Comparison of ENCODE assay signal across 24 cellular contexts in genomic region chr10:29083096-29083495, GRCh38.
DNase-seq lines count a peak whose midpoint lies in the region; ATAC-seq, FAIRE-seq and TF ChIP-seq lines count a peak whose summit lies in the region.
"Had no signal": no experiment of that assay in that cellular context is flagged by ENCODE, and none has a peak within 500 bp of the region (broad histone marks: within the 10 kb centered on the region; RNA-seq: fewer than 3 reads in every experiment).

No MANE protein-coding gene starts in this region.

- H3K4me1 Mint-ChIP-seq in astrocyte (ENCODE audit: low read depth, unreplicated experiment): peaks cover 7% of the 10 kb centered on the region
- H3K4me1 Mint-ChIP-seq in progenitor cell of endocrine pancreas (ENCODE audit: low read depth): peaks cover 10% of the 10 kb centered on the region
- H3K4me1 Mint-ChIP-seq: activated naive CD8-positive, alpha-beta T cell treated with anti-CD3 and anti-CD28 coated beads, Interleukin-2, amount 50 U/mL, for 24 hours; naive thymus-derived CD8-positive, alpha-beta T cell; T-helper 17 cell had no signal

- H3K36me3 ChIP-seq in BLaER1 (no peaks in the 10 kb centered on the region), astrocyte (ENCODE audit: insufficient read depth, low read length) (no peaks in the 10 kb centered on the region)
- H3K36me3 ChIP-seq: prostate gland, SJSA1, WERI-Rb-1 had no signal

- H3K27me3 ChIP-seq in BLaER1 (no peaks in the 10 kb centered on the region), astrocyte (ENCODE audit: insufficient read depth, low read length) (no peaks in the 10 kb centered on the region)
- H3K27me3 ChIP-seq: hepatocyte, SJSA1 had no signal

- H2AFZ ChIP-seq in astrocyte (ENCODE audit: low read depth, low read length): peak overlapping the region; percentile 59
- H2AFZ ChIP-seq: hepatocyte had no signal

- H3K27ac ChIP-seq in BLaER1: no peak overlapping the region
- no peak overlapping the region for H3K27ac ChIP-seq in astrocyte (ENCODE audit: low read depth, low read length)
- H3K27ac ChIP-seq: C4-2B, hepatocyte, prostate gland, SJSA1, WERI-Rb-1 had no signal

- H3K9me3 ChIP-seq in BLaER1 (no peaks in the 10 kb centered on the region), astrocyte (ENCODE audit: insufficient read depth, low read depth, low read length) (no peaks in the 10 kb centered on the region)
- H3K9me3 ChIP-seq: prostate gland, SJSA1 had no signal

- peaks cover 13% of the 10 kb centered on the region for H3K4me1 ChIP-seq in BLaER1
- peaks cover 6% of the 10 kb centered on the region for H3K4me1 ChIP-seq in astrocyte (ENCODE audit: insufficient read depth, low read length)
- H3K4me1 ChIP-seq: prostate gland, SJSA1 had no signal

- H3K4me3 ChIP-seq in BLaER1 (no peak overlapping the region), astrocyte (ENCODE audit: insufficient read depth, low read depth, low read length) (no peak overlapping the region)
- H3K4me3 ChIP-seq: hepatocyte, lung, prostate gland, SJSA1 had no signal

- H3K9me3 Mint-ChIP-seq in astrocyte (ENCODE audit: unreplicated experiment): peaks cover 1% of the 10 kb centered on the region
- H3K9me3 Mint-ChIP-seq in progenitor cell of endocrine pancreas (ENCODE audit: low read depth): no peaks in the 10 kb centered on the region
- H3K9me3 Mint-ChIP-seq: activated naive CD8-positive, alpha-beta T cell treated with anti-CD3 and anti-CD28 coated beads, Interleukin-2, amount 50 U/mL, for 24 hours had no signal

- H3K27me3 Mint-ChIP-seq in astrocyte (ENCODE audit: low read depth, unreplicated experiment) (peaks cover 4% of the 10 kb centered on the region), progenitor cell of endocrine pancreas (no peaks in the 10 kb centered on the region)

- H3K9ac ChIP-seq in BLaER1 (no peak overlapping the region), astrocyte (ENCODE audit: low read length) (no peak overlapping the region)

- FAIRE-seq in astrocyte (lab: Jason Lieb, UNC): no peak

- H3K4me2 ChIP-seq in BLaER1 (peak overlapping the region; percentile 26), astrocyte (ENCODE audit: low read length) (peak overlapping the region; percentile 21)
- H3K4me2 ChIP-seq: hepatocyte had no signal

- H3K27ac Mint-ChIP-seq in astrocyte (ENCODE audit: unreplicated experiment) (no peak overlapping the region), progenitor cell of endocrine pancreas (peak overlapping the region; percentile 50)
- H3K27ac Mint-ChIP-seq: activated naive CD8-positive, alpha-beta T cell treated with anti-CD3 and anti-CD28 coated beads, Interleukin-2, amount 50 U/mL, for 24 hours; naive thymus-derived CD8-positive, alpha-beta T cell; T-helper 17 cell had no signal

- H3K36me3 Mint-ChIP-seq in astrocyte (ENCODE audit: low read depth, unreplicated experiment) (no peaks in the 10 kb centered on the region), progenitor cell of endocrine pancreas (ENCODE audit: insufficient read depth) (no peaks in the 10 kb centered on the region)
- H3K36me3 Mint-ChIP-seq: naive thymus-derived CD8-positive, alpha-beta T cell had no signal

- H3K4me3 Mint-ChIP-seq in astrocyte (ENCODE audit: unreplicated experiment) (no peak overlapping the region), progenitor cell of endocrine pancreas (ENCODE audit: low read depth) (no peak overlapping the region)
- H3K4me3 Mint-ChIP-seq: activated naive CD8-positive, alpha-beta T cell treated with anti-CD3 and anti-CD28 coated beads, Interleukin-2, amount 50 U/mL, for 24 hours; naive thymus-derived CD8-positive, alpha-beta T cell; T-helper 17 cell had no signal

- no peak for DNase-seq in astrocyte (ENCODE audit: low read depth)
- peak; percentile 79 for DNase-seq in medulla oblongata (ENCODE audit: extremely low spot score)
- DNase-seq in progenitor cell of endocrine pancreas (ENCODE audit: low spot score, unreplicated experiment): no peak
- DNase-seq: activated CD8-positive, alpha-beta memory T cell treated with anti-CD3 and anti-CD28 coated beads, Interleukin-2, amount 50 U/mL, for 48 hours; activated naive CD8-positive, alpha-beta T cell treated with anti-CD3 and anti-CD28 coated beads, Interleukin-2, amount 50 U/mL, for 24 hours; islet precursor cell; KBM-7; MV-4-11; naive thymus-derived CD8-positive, alpha-beta T cell; NCI-H187 treated with DMSO at 0.1 percent for 48 hours; NCI-H446 treated with DMSO at 0.1 percent for 48 hours; T-helper 17 cell; WERI-Rb-1 had no signal

- no peak for ATAC-seq in HG03520 (IDR thresholded peaks at IDR 0.05; ENCODE audit: unreplicated experiment)
- ATAC-seq in SK-N-SH treated with all-trans-retinoic acid at 6 μM for 48 hours: no peak
- no peak for ATAC-seq in GM21360 (IDR thresholded peaks at IDR 0.05; ENCODE audit: unreplicated experiment)
- no peak for ATAC-seq in GM18867 (IDR thresholded peaks at IDR 0.05; ENCODE audit: unreplicated experiment)
- ATAC-seq: activated naive CD8-positive, alpha-beta T cell treated with anti-CD3 and anti-CD28 coated beads, Interleukin-2, amount 50 U/mL, for 24 hours; naive thymus-derived CD8-positive, alpha-beta T cell; Panc1; T-helper 17 cell had no signal

- no peak for TF ChIP-seq CTCF in astrocyte (IDR thresholded peaks at IDR 0.05; ENCODE audit: insufficient read depth, low read depth, low read length)
- TF ChIP-seq CTCF in progenitor cell of endocrine pancreas (IDR thresholded peaks at IDR 0.05; ENCODE audit: unreplicated experiment): no peak

- no peaks in the 10 kb centered on the region for H3K79me2 ChIP-seq in astrocyte (ENCODE audit: insufficient read depth, low read length)
- H3K79me2 ChIP-seq: hepatocyte had no signal

- H4K20me1 ChIP-seq in BLaER1 (no peaks in the 10 kb centered on the region), astrocyte (ENCODE audit: insufficient read depth, low read length) (no peaks in the 10 kb centered on the region)

TF ChIP-seq in SK-N-SH treated with all-trans-retinoic acid at 6 μM for 48 hours, 23 proteins besides CTCF, POLR2A, EP300 and RAD21 (continues in another document):
- no peak for TF ChIP-seq ZC3H10 (CRISPR knock-in tag; IDR thresholded peaks at IDR 0.05)
- no peak for TF ChIP-seq RARB (CRISPR knock-in tag; IDR thresholded peaks at IDR 0.05)
- TF ChIP-seq, protein P1, sequence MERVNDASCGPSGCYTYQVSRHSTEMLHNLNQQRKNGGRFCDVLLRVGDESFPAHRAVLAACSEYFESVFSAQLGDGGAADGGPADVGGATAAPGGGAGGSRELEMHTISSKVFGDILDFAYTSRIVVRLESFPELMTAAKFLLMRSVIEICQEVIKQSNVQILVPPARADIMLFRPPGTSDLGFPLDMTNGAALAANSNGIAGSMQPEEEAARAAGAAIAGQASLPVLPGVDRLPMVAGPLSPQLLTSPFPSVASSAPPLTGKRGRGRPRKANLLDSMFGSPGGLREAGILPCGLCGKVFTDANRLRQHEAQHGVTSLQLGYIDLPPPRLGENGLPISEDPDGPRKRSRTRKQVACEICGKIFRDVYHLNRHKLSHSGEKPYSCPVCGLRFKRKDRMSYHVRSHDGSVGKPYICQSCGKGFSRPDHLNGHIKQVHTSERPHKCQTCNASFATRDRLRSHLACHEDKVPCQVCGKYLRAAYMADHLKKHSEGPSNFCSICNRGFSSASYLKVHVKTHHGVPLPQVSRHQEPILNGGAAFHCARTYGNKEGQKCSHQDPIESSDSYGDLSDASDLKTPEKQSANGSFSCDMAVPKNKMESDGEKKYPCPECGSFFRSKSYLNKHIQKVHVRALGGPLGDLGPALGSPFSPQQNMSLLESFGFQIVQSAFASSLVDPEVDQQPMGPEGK (CRISPR knock-in tag; IDR thresholded peaks at IDR 0.05; ENCODE audit: borderline replicate concordance): no peak
- TF ChIP-seq TCF4 (CRISPR knock-in tag; IDR thresholded peaks at IDR 0.05; ENCODE audit: borderline replicate concordance): no peak
- TF ChIP-seq ZNF8 (CRISPR knock-in tag; IDR thresholded peaks at IDR 0.05): no peak
- TF ChIP-seq, protein P2, sequence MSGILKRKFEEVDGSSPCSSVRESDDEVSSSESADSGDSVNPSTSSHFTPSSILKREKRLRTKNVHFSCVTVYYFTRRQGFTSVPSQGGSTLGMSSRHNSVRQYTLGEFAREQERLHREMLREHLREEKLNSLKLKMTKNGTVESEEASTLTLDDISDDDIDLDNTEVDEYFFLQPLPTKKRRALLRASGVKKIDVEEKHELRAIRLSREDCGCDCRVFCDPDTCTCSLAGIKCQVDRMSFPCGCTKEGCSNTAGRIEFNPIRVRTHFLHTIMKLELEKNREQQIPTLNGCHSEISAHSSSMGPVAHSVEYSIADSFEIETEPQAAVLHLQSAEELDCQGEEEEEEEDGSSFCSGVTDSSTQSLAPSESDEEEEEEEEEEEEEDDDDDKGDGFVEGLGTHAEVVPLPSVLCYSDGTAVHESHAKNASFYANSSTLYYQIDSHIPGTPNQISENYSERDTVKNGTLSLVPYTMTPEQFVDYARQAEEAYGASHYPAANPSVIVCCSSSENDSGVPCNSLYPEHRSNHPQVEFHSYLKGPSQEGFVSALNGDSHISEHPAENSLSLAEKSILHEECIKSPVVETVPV (CRISPR knock-in tag; IDR thresholded peaks at IDR 0.05): no peak
- TF ChIP-seq, protein P3, sequence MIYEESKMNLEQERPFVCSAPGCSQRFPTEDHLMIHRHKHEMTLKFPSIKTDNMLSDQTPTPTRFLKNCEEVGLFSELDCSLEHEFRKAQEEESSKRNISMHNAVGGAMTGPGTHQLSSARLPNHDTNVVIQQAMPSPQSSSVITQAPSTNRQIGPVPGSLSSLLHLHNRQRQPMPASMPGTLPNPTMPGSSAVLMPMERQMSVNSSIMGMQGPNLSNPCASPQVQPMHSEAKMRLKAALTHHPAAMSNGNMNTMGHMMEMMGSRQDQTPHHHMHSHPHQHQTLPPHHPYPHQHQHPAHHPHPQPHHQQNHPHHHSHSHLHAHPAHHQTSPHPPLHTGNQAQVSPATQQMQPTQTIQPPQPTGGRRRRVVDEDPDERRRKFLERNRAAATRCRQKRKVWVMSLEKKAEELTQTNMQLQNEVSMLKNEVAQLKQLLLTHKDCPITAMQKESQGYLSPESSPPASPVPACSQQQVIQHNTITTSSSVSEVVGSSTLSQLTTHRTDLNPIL (CRISPR knock-in tag; IDR thresholded peaks at IDR 0.05; ENCODE audit: low read depth): no peak
- no peak for TF ChIP-seq ZFP30 (CRISPR knock-in tag; IDR thresholded peaks at IDR 0.05)
- no peak for TF ChIP-seq ZNF565 (CRISPR knock-in tag; conservative IDR thresholded peaks at IDR 0.05; ENCODE audit: low read depth)
- no peak for TF ChIP-seq GLIS3 (CRISPR knock-in tag; IDR thresholded peaks at IDR 0.05)
